In the genomic region with DNA sequence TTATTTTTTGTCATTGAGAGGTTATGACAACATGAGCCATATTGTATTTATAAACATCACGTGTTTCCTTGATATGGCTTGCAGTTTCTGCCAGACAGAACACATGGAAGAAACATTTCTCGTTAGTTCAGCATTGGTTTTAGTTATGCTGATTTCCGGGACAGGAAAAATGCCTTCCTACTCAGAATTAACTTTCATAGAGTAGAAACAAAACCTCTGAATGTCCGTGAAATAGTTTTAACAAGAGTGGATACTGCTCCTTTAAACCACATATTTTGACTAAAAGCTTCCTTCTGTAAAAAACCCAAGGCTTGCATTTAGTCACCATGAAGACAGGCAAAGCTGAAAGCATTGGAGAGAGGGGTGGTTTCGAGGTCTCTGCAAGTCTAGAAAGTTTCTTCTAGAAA, we compare ENCODE assay signal across 8 cellular contexts.
DNase-seq lines count a peak whose midpoint lies in the region; ATAC-seq and TF ChIP-seq lines count a peak whose summit lies in the region.

No MANE protein-coding gene starts in this region.

- H3K27ac Mint-ChIP-seq in glutamatergic neuron (ENCODE audit: unreplicated experiment): no peak overlapping the region

- H3K9me3 ChIP-seq in right cardiac atrium (ENCODE audit: control insufficient read depth, low read length): no peaks in the 10 kb centered on the region

- intact Hi-C loops in right cardiac atrium (cut with DNase I): no loop called here

- H3K4me3 ChIP-seq in right cardiac atrium (ENCODE audit: low read length): peak overlapping the region; percentile 19

- 20% methylated on average over 5 of the region's 5 CpGs for WGBS in right cardiac atrium

- H3K4me3 Mint-ChIP-seq in glutamatergic neuron (ENCODE audit: unreplicated experiment): no peak overlapping the region

- TF ChIP-seq CTCF in glutamatergic neuron (IDR thresholded peaks at IDR 0.05; ENCODE audit: partially characterized antibody, unreplicated experiment): no peak

- peaks cover 4% of the 10 kb centered on the region for H3K4me1 Mint-ChIP-seq in glutamatergic neuron (ENCODE audit: low read depth, unreplicated experiment)

- H3K27ac ChIP-seq in right cardiac atrium (ENCODE audit: low read length): no peak overlapping the region

- no peaks in the 10 kb centered on the region for H3K27me3 Mint-ChIP-seq in glutamatergic neuron (ENCODE audit: unreplicated experiment)

- DNase-seq in GM03348 (ENCODE audit: low spot score): peak; percentile 21
- DNase-seq in M059J (ENCODE audit: low read depth): peak; percentile 25
- no peak for DNase-seq in right cardiac atrium
- no peak for DNase-seq in NCI-H82 (lab: John Stamatoyannopoulos, UW)
- DNase-seq in glutamatergic neuron: no peak
- no peak for DNase-seq in pons (ENCODE audit: low spot score)
- no peak for DNase-seq in kidney glomerular epithelial cell (lab: John Stamatoyannopoulos, UW)

- no peaks in the 10 kb centered on the region for H3K27me3 ChIP-seq in right cardiac atrium (ENCODE audit: control insufficient read depth, insufficient read depth)

- peaks cover 5% of the 10 kb centered on the region for H3K4me1 ChIP-seq in right cardiac atrium (ENCODE audit: control insufficient read depth, insufficient read depth, low read length)

- no peaks in the 10 kb centered on the region for H3K36me3 Mint-ChIP-seq in glutamatergic neuron (ENCODE audit: unreplicated experiment)

- peaks cover 2% of the 10 kb centered on the region for H3K9me3 Mint-ChIP-seq in glutamatergic neuron (ENCODE audit: unreplicated experiment)

- ATAC-seq in GM21515 (IDR thresholded peaks at IDR 0.05; ENCODE audit: unreplicated experiment) (peak; percentile 78), right cardiac atrium (peak; percentile 31 to 34)

Comparison
In these comparisons a context has a peak if more than half of its experiments do, and no peak if none do; other contexts are left out.
1. DNase-seq: peak in GM03348 (single experiment) and M059J (single experiment); none in right cardiac atrium (0 of 3), NCI-H82 (single experiment), glutamatergic neuron (single experiment), pons (single experiment) and kidney glomerular epithelial cell (single experiment).